9 cellular contexts compared by ENCODE assay signal in the genomic region with DNA sequence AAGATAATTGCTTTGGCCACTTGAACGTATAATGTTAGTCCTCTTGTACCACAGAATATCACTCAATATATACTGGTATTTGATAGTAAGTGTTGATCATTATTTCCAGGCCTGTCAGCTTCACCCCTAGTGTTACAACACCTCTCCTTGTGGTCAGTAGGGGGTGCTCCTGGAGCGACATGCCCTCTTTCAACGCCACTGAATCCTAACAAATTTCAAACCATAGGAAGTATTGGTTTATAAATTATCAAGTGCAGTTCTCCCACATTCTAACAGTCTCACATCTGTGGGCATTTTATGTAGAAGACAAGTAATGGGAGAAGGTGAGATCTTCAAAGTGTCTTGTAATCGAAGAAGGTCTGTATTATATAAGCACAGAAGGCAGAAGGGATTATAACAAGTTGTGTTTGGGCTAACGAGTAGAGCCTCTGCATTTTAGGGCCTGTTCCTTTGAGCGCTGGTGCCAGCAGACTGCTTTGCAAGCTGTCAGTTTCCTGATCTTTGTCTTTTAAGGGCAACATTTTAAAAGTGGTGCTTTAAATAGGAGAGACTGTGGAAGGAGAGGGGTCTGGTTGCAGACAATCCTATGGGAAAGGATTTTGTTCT. TPM values are rescaled to one million over a fixed set of nuclear protein-coding genes. Genes with fewer than 3 reads are reported as not detected.
DNase-seq lines count a peak whose midpoint lies in the region; ATAC-seq and TF ChIP-seq lines count a peak whose summit lies in the region.
"Had no signal": no experiment of that assay in that cellular context is flagged by ENCODE, and none has a peak within 500 bp of the region (broad histone marks: within the 10 kb centered on the region; RNA-seq: fewer than 3 reads in every experiment).

No MANE protein-coding gene starts in this region.

- peak; percentile 58 for ATAC-seq in GM19395 (IDR thresholded peaks at IDR 0.05; ENCODE audit: unreplicated experiment)

- H3K27me3 Mint-ChIP-seq in mesothelial cell of epicardium (ENCODE audit: low read depth) = peaks cover 6% of the 10 kb centered on the region

- no peaks in the 10 kb centered on the region for H3K4me1 Mint-ChIP-seq in mesothelial cell of epicardium

- H3K36me3 Mint-ChIP-seq in mesothelial cell of epicardium = no peaks in the 10 kb centered on the region

- H3K4me3 Mint-ChIP-seq in mesothelial cell of epicardium = no peak overlapping the region

- H3K9me3 Mint-ChIP-seq in mesothelial cell of epicardium = peaks cover 10% of the 10 kb centered on the region

- TF ChIP-seq CTCF in mesothelial cell of epicardium (IDR thresholded peaks at IDR 0.05; ENCODE audit: unreplicated experiment) (no peak), coronary artery (IDR thresholded peaks at IDR 0.05) (no peak)

- DNase-seq in AG08396 (ENCODE audit: low spot score) = peak; percentile 8
- peak; percentile 34 for DNase-seq in NCI-H69 (lab: John Stamatoyannopoulos, UW)
- DNase-seq in fibroblast of gingiva (ENCODE audit: low read depth) = peak; percentile 6
- no peak for DNase-seq in NK-92 (lab: John Stamatoyannopoulos, UW; ENCODE audit: unreplicated experiment)
- no peak for DNase-seq in stimulated activated CD4-positive, alpha-beta T cell treated with anti-CD3 and anti-CD28 coated beads, Interleukin-15, amount 100 ng/mL, for 24 hours
- DNase-seq in mesothelial cell of epicardium (ENCODE audit: low spot score in 2 of 2, unreplicated experiment in 2 of 2) = no peak
- DNase-seq in coronary artery (ENCODE audit: low spot score) = no peak
- DNase-seq: activated CD4-positive, CD25-positive, alpha-beta regulatory T cell treated with anti-CD3 and anti-CD28 coated beads, Interleukin-2, amount 50 U/mL, for 72 hours had no signal

- H3K4me3 ChIP-seq in coronary artery = no peak overlapping the region

- no peak overlapping the region for H3K27ac ChIP-seq in coronary artery

- no peak overlapping the region for H3K27ac Mint-ChIP-seq in mesothelial cell of epicardium

RNA-seq across cellular contexts. Expression of gene CEP162, which starts 57.1 kb away (rescaled TPM):
- 14.9 to 15.7 TPM (median 15.0 TPM) in 3 replicates for total RNA-seq in mesothelial cell of epicardium

Comparison
In these comparisons a context has a peak if more than half of its experiments do, and no peak if none do; other contexts are left out.
1. DNase-seq: peak in AG08396 (single experiment), NCI-H69 (single experiment) and fibroblast of gingiva (single experiment); none in NK-92 (single experiment), stimulated activated CD4-positive, alpha-beta T cell treated with anti-CD3 and anti-CD28 coated beads, Interleukin-15, amount 100 ng/mL, for 24 hours (single experiment), mesothelial cell of epicardium (0 of 2) and coronary artery (single experiment).